In the genomic region with DNA sequence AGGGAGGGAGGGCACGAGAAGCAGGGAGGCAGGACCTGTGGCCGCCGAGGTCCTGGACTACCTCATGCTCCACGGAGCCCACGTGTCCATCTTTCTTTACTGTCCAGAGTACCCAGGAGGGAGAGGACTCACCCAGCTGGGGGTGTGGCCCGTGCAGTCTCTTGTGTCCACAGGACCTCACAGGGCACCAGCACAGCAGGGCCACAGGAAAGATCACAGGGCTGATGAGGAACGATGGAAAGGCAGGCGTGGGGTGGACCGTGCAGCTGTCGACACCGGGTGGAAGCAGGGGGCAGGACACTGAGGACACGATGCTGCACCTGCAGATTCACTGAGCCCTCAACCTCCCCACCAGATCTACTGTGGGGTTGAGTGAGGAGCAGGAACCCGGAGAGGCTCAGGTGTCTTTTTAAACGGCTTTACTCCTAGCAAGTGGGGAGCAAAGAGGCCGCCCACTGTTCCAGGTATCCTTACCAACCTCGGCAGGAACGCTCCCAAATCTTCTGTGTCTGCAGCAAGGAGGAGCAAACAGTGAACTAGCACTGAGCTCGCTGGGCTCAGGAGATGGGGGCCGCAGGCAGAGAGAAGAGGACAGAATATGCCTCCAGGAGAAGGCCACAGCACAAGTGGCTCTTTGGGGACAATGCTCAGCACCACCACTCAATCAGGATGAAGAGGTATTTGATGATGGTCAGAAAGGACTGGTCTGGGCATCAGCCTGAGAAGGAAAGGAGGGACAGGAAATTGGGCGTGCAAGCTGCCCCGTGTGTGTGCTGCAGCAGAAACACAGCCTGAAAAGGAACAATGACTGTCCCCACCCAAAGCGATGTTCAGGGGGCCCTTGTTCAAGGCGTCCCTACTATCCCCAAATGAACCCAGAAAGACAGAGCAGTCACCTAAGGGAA, we compare ENCODE assay signal across 28 cellular contexts.
DNase-seq lines count a peak whose midpoint lies in the region; ATAC-seq and TF ChIP-seq lines count a peak whose summit lies in the region.
"Had no signal": no experiment of that assay in that cellular context is flagged by ENCODE, and none has a peak within 500 bp of the region (broad histone marks: within the 10 kb centered on the region; RNA-seq: fewer than 3 reads in every experiment).

No MANE protein-coding gene starts in this region.

- H3K36me3 Mint-ChIP-seq in endodermal cell (ENCODE audit: low read depth): peaks cover 19% of the 10 kb centered on the region
- peaks cover 11% of the 10 kb centered on the region for H3K36me3 Mint-ChIP-seq in progenitor cell of endocrine pancreas (ENCODE audit: insufficient read depth)
- H3K36me3 Mint-ChIP-seq: activated CD4-positive, alpha-beta memory T cell treated with anti-CD3 and anti-CD28 coated beads for 36 hours had no signal

- WGBS in endodermal cell (ENCODE audit: insufficient coverage in 1 of 2, insufficient read length in 1 of 2), 2 experiments: 95 to 98% methylated on average over 16 to 23 of the region's 23 CpGs

- H3K4me1 Mint-ChIP-seq in endodermal cell: peaks cover 8% of the 10 kb centered on the region
- peaks cover 9% of the 10 kb centered on the region for H3K4me1 Mint-ChIP-seq in progenitor cell of endocrine pancreas (ENCODE audit: low read depth)
- H3K4me1 Mint-ChIP-seq: H9, memory B cell, neural crest cell had no signal

- H3K27ac ChIP-seq in left ventricle myocardium inferior (replicated peaks) (peak overlapping the region; percentile 12), endodermal cell (ENCODE audit: low read depth, low read length) (no peak overlapping the region)
- H3K27ac ChIP-seq: C4-2B, coronary artery, esophagus squamous epithelium, HL-60, SJCRH30, skin epidermis had no signal

- H3K27me3 ChIP-seq in left ventricle myocardium inferior (ENCODE audit: low read depth) (no peaks in the 10 kb centered on the region), endodermal cell (ENCODE audit: control insufficient read depth, insufficient read depth, low read length, poor library complexity, severe bottlenecking) (no peaks in the 10 kb centered on the region)
- H3K27me3 ChIP-seq: esophagus squamous epithelium, heart right ventricle, SJCRH30 had no signal

- H3K9me3 Mint-ChIP-seq in endodermal cell (no peaks in the 10 kb centered on the region), progenitor cell of endocrine pancreas (ENCODE audit: low read depth) (no peaks in the 10 kb centered on the region)
- H3K9me3 Mint-ChIP-seq: activated CD4-positive, alpha-beta memory T cell treated with anti-CD3 and anti-CD28 coated beads for 36 hours; H9; memory B cell; neural crest cell had no signal

- H3K27me3 Mint-ChIP-seq in endodermal cell (ENCODE audit: insufficient read depth) (no peaks in the 10 kb centered on the region), progenitor cell of endocrine pancreas (no peaks in the 10 kb centered on the region)
- H3K27me3 Mint-ChIP-seq: activated CD4-positive, alpha-beta memory T cell treated with anti-CD3 and anti-CD28 coated beads for 36 hours; memory B cell had no signal

- TF ChIP-seq CTCF in left ventricle myocardium inferior (IDR thresholded peaks at IDR 0.05; ENCODE audit: borderline replicate concordance) (no peak), endodermal cell (conservative IDR thresholded peaks at IDR 0.05) (no peak), progenitor cell of endocrine pancreas (IDR thresholded peaks at IDR 0.05; ENCODE audit: unreplicated experiment) (no peak)

- intact Hi-C loops in left ventricle myocardium inferior (cut with micrococcal nuclease) (no loop called here), left cardiac atrium (cut with DNase I) (no loop called here)

- H3K27ac Mint-ChIP-seq in endodermal cell (peak overlapping the region; percentile 44), progenitor cell of endocrine pancreas (peak overlapping the region; percentile 18)
- H3K27ac Mint-ChIP-seq: activated CD4-positive, alpha-beta memory T cell treated with anti-CD3 and anti-CD28 coated beads for 36 hours; memory B cell had no signal

- DNase-seq in left ventricle myocardium inferior (no peak), left cardiac atrium (no peak), endodermal cell (no peak), progenitor cell of endocrine pancreas (ENCODE audit: low spot score, unreplicated experiment) (no peak), ureter (ENCODE audit: low spot score) (peak; percentile 36), T-helper 2 cell (no peak)
- DNase-seq: activated CD4-positive, alpha-beta memory T cell treated with anti-CD3 and anti-CD28 coated beads for 36 hours; activated naive CD4-positive, alpha-beta T cell treated with anti-CD3 and anti-CD28 coated beads, Interleukin-2, amount 50 U/mL, for 16 hours; DMS79; esophagus squamous epithelium; foreskin melanocyte; GDM1; H9; heart right ventricle; kidney glomerular epithelial cell; NCI-H1417 treated with DMSO at 0.1 percent for 48 hours; NCI-H2081; NCI-H226; NCI-H69; SJCRH30 had no signal

- H3K4me1 ChIP-seq in left ventricle myocardium inferior (peaks cover 9% of the 10 kb centered on the region), endodermal cell (ENCODE audit: control insufficient read depth, insufficient read depth, low read length) (peaks cover 8% of the 10 kb centered on the region)
- H3K4me1 ChIP-seq: SJCRH30 had no signal

- ATAC-seq in left cardiac atrium (no peak), HG03457 (IDR thresholded peaks at IDR 0.05; ENCODE audit: unreplicated experiment) (no peak), GM21360 (IDR thresholded peaks at IDR 0.05; ENCODE audit: unreplicated experiment) (no peak)

- H3K9me3 ChIP-seq in left ventricle myocardium inferior (replicated peaks): no peaks in the 10 kb centered on the region
- no peaks in the 10 kb centered on the region for H3K9me3 ChIP-seq in endodermal cell (ENCODE audit: control insufficient read depth, low read length)
- H3K9me3 ChIP-seq: esophagus squamous epithelium, heart right ventricle, SJCRH30 had no signal

- H3K9ac ChIP-seq in endodermal cell (ENCODE audit: extremely low read depth, low read length, poor library complexity, severe bottlenecking): no peak overlapping the region

- H3K36me3 ChIP-seq in left ventricle myocardium inferior (peaks cover 7% of the 10 kb centered on the region), endodermal cell (ENCODE audit: control insufficient read depth, insufficient read depth, low read length) (peaks cover 22% of the 10 kb centered on the region)
- H3K36me3 ChIP-seq: SJCRH30 had no signal

- H3K4me3 ChIP-seq in left ventricle myocardium inferior (no peak overlapping the region), endodermal cell (ENCODE audit: low read length) (no peak overlapping the region)
- H3K4me3 ChIP-seq: coronary artery, esophagus squamous epithelium, heart right ventricle, SJCRH30, skin epidermis had no signal

- H3K4me3 Mint-ChIP-seq in endodermal cell (no peak overlapping the region), progenitor cell of endocrine pancreas (ENCODE audit: low read depth) (no peak overlapping the region)
- H3K4me3 Mint-ChIP-seq: activated CD4-positive, alpha-beta memory T cell treated with anti-CD3 and anti-CD28 coated beads for 36 hours; H9; memory B cell; neural crest cell had no signal
